Comparison of ENCODE assay signal across 1 cellular context in the genomic region with DNA sequence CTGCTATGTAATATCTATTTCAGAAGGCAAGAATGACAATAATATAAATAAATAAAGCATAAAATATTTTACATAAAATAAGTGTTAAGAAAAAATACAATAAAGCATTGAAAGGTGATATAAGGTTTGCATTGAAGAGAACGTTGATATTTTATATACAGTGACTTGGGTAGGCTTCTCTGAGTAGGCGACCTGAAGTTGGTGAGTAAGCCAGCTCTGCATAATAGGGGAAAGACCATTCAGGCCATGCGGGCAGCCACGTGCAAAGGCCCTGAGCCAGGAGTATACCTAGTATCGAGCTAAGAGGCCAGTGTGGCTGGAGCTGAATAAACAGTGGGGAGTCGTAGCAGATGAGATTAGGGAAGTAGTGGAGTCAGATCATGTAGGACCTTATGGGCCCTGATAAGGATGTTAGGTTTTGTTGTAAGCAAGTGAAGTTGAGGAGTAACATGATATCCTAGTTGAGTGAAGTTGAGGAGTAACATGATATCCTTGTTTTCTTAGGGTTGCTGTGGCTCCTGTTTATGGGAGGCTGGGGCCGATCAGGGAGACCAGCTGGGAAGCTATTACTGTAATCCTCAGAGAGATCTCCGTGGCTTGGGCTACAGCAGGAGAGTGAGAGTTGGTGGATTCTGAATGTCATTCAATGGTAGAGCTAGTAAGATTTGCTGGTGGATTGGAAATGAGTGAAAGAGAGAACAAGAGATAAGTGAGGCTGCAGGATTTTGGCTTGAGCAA.
TF ChIP-seq lines count a peak whose summit lies in the region.

No MANE protein-coding gene starts in this region.

TF ChIP-seq in K562, 482 proteins besides CTCF, POLR2A, EP300 and RAD21 (continued from another document and continues in another):
- TF ChIP-seq, protein P1, sequence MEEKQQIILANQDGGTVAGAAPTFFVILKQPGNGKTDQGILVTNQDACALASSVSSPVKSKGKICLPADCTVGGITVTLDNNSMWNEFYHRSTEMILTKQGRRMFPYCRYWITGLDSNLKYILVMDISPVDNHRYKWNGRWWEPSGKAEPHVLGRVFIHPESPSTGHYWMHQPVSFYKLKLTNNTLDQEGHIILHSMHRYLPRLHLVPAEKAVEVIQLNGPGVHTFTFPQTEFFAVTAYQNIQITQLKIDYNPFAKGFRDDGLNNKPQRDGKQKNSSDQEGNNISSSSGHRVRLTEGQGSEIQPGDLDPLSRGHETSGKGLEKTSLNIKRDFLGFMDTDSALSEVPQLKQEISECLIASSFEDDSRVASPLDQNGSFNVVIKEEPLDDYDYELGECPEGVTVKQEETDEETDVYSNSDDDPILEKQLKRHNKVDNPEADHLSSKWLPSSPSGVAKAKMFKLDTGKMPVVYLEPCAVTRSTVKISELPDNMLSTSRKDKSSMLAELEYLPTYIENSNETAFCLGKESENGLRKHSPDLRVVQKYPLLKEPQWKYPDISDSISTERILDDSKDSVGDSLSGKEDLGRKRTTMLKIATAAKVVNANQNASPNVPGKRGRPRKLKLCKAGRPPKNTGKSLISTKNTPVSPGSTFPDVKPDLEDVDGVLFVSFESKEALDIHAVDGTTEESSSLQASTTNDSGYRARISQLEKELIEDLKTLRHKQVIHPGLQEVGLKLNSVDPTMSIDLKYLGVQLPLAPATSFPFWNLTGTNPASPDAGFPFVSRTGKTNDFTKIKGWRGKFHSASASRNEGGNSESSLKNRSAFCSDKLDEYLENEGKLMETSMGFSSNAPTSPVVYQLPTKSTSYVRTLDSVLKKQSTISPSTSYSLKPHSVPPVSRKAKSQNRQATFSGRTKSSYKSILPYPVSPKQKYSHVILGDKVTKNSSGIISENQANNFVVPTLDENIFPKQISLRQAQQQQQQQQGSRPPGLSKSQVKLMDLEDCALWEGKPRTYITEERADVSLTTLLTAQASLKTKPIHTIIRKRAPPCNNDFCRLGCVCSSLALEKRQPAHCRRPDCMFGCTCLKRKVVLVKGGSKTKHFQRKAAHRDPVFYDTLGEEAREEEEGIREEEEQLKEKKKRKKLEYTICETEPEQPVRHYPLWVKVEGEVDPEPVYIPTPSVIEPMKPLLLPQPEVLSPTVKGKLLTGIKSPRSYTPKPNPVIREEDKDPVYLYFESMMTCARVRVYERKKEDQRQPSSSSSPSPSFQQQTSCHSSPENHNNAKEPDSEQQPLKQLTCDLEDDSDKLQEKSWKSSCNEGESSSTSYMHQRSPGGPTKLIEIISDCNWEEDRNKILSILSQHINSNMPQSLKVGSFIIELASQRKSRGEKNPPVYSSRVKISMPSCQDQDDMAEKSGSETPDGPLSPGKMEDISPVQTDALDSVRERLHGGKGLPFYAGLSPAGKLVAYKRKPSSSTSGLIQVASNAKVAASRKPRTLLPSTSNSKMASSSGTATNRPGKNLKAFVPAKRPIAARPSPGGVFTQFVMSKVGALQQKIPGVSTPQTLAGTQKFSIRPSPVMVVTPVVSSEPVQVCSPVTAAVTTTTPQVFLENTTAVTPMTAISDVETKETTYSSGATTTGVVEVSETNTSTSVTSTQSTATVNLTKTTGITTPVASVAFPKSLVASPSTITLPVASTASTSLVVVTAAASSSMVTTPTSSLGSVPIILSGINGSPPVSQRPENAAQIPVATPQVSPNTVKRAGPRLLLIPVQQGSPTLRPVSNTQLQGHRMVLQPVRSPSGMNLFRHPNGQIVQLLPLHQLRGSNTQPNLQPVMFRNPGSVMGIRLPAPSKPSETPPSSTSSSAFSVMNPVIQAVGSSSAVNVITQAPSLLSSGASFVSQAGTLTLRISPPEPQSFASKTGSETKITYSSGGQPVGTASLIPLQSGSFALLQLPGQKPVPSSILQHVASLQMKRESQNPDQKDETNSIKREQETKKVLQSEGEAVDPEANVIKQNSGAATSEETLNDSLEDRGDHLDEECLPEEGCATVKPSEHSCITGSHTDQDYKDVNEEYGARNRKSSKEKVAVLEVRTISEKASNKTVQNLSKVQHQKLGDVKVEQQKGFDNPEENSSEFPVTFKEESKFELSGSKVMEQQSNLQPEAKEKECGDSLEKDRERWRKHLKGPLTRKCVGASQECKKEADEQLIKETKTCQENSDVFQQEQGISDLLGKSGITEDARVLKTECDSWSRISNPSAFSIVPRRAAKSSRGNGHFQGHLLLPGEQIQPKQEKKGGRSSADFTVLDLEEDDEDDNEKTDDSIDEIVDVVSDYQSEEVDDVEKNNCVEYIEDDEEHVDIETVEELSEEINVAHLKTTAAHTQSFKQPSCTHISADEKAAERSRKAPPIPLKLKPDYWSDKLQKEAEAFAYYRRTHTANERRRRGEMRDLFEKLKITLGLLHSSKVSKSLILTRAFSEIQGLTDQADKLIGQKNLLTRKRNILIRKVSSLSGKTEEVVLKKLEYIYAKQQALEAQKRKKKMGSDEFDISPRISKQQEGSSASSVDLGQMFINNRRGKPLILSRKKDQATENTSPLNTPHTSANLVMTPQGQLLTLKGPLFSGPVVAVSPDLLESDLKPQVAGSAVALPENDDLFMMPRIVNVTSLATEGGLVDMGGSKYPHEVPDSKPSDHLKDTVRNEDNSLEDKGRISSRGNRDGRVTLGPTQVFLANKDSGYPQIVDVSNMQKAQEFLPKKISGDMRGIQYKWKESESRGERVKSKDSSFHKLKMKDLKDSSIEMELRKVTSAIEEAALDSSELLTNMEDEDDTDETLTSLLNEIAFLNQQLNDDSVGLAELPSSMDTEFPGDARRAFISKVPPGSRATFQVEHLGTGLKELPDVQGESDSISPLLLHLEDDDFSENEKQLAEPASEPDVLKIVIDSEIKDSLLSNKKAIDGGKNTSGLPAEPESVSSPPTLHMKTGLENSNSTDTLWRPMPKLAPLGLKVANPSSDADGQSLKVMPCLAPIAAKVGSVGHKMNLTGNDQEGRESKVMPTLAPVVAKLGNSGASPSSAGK (IDR thresholded peaks at IDR 0.05), result peak; percentile 99
- TF ChIP-seq ZNF354B (CRISPR knock-in tag; IDR thresholded peaks at IDR 0.05), result no peak
- TF ChIP-seq, protein P2, sequence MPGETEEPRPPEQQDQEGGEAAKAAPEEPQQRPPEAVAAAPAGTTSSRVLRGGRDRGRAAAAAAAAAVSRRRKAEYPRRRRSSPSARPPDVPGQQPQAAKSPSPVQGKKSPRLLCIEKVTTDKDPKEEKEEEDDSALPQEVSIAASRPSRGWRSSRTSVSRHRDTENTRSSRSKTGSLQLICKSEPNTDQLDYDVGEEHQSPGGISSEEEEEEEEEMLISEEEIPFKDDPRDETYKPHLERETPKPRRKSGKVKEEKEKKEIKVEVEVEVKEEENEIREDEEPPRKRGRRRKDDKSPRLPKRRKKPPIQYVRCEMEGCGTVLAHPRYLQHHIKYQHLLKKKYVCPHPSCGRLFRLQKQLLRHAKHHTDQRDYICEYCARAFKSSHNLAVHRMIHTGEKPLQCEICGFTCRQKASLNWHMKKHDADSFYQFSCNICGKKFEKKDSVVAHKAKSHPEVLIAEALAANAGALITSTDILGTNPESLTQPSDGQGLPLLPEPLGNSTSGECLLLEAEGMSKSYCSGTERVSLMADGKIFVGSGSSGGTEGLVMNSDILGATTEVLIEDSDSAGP (CRISPR knock-in tag; IDR thresholded peaks at IDR 0.05), result 0 out of 2 replicates have a peak, but pooled peaks have one; percentile 11
- TF ChIP-seq HMGXB4 (CRISPR knock-in tag; IDR thresholded peaks at IDR 0.05), result no peak; the same call in 1 of the 2 replicates
- TF ChIP-seq ZNF311 (CRISPR knock-in tag; IDR thresholded peaks at IDR 0.05), result no peak
- peak; percentile 55 for TF ChIP-seq TBP (optimal IDR thresholded peaks at IDR 0.05; ENCODE audit: low read depth, low read length)
- TF ChIP-seq BCL6 (CRISPR knock-in tag; IDR thresholded peaks at IDR 0.05), result no peak
- no peak for TF ChIP-seq ZNF324 (CRISPR knock-in tag; IDR thresholded peaks at IDR 0.05)
- no peak for TF ChIP-seq POLR3G (IDR thresholded peaks at IDR 0.05; ENCODE audit: extremely low read depth, insufficient read length, insufficient replicate concordance)
- TF ChIP-seq ZNF609 (CRISPR knock-in tag; IDR thresholded peaks at IDR 0.05; ENCODE audit: borderline replicate concordance), result peak; percentile 97
- TF ChIP-seq RBM25 (IDR thresholded peaks at IDR 0.05; ENCODE audit: low read depth, low read length, severe bottlenecking), result peak; percentile 17
- peak; percentile 99 for TF ChIP-seq TCF3 (CRISPR knock-in tag; IDR thresholded peaks at IDR 0.05)
- TF ChIP-seq BHLHE40 (IDR thresholded peaks at IDR 0.05; ENCODE audit: low read length), result peak; percentile 98
- TF ChIP-seq, protein P3, sequence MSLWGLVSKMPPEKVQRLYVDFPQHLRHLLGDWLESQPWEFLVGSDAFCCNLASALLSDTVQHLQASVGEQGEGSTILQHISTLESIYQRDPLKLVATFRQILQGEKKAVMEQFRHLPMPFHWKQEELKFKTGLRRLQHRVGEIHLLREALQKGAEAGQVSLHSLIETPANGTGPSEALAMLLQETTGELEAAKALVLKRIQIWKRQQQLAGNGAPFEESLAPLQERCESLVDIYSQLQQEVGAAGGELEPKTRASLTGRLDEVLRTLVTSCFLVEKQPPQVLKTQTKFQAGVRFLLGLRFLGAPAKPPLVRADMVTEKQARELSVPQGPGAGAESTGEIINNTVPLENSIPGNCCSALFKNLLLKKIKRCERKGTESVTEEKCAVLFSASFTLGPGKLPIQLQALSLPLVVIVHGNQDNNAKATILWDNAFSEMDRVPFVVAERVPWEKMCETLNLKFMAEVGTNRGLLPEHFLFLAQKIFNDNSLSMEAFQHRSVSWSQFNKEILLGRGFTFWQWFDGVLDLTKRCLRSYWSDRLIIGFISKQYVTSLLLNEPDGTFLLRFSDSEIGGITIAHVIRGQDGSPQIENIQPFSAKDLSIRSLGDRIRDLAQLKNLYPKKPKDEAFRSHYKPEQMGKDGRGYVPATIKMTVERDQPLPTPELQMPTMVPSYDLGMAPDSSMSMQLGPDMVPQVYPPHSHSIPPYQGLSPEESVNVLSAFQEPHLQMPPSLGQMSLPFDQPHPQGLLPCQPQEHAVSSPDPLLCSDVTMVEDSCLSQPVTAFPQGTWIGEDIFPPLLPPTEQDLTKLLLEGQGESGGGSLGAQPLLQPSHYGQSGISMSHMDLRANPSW (CRISPR knock-in tag; IDR thresholded peaks at IDR 0.05), result no peak
- TF ChIP-seq FOXA3 (CRISPR knock-in tag; conservative IDR thresholded peaks at IDR 0.05 in 1 of 2, IDR thresholded peaks at IDR 0.05 in 1 of 2), result peak; percentile 99 to 100
- no peak for TF ChIP-seq SRSF3 (IDR thresholded peaks at IDR 0.05; ENCODE audit: insufficient read depth, low read length)
- TF ChIP-seq, protein P4, sequence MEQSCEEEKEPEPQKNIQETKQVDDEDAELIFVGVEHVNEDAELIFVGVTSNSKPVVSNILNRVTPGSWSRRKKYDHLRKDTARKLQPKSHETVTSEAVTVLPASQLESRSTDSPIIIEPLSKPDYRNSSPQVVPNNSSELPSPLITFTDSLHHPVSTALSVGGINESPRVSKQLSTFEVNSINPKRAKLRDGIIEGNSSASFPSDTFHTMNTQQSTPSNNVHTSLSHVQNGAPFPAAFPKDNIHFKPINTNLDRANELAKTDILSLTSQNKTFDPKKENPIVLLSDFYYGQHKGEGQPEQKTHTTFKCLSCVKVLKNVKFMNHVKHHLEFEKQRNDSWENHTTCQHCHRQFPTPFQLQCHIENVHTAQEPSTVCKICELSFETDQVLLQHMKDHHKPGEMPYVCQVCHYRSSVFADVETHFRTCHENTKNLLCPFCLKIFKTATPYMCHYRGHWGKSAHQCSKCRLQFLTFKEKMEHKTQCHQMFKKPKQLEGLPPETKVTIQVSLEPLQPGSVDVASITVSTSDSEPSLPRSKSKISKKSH (CRISPR knock-in tag; IDR thresholded peaks at IDR 0.05), result no peak
- no peak for TF ChIP-seq E2F3 (CRISPR knock-in tag; IDR thresholded peaks at IDR 0.05)
